ENCODE assay signal across 17 cellular contexts in the genomic region with DNA sequence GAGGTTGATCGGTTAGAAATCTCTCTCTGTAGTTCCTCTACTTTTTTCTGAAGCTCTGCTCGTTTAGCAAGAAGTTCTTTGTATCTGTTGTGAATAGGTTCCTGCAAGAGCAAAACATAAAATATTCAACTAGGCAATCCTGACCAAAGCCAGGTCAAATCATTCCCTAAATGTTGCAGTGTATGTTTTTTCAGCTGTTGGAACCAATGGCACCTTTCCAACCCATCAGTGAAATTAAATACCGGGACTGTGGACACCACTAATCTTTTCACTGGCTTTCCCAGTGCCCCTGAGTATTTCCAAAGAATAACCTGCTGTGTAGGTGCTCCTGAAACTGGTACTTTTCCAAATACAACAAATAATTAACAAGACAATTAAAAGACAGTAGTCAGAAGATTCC. TPM values are rescaled to one million over a fixed set of nuclear protein-coding genes. Genes with fewer than 3 reads are reported as not detected.
DNase-seq lines count a peak whose midpoint lies in the region; ATAC-seq and TF ChIP-seq lines count a peak whose summit lies in the region.
"Had no signal": no experiment of that assay in that cellular context is flagged by ENCODE, and none has a peak within 500 bp of the region (broad histone marks: within the 10 kb centered on the region; RNA-seq: fewer than 3 reads in every experiment).

No MANE protein-coding gene starts in this region.

- no peak overlapping the region for H2AK5ac ChIP-seq in IMR-90 (ENCODE audit: low read depth, low read length)

- BruUV-seq in IMR-90 (replicated peaks; lab: Mats Ljungman, UMichigan), result no TSS peak

- no peak overlapping the region for H3K4me3 ChIP-seq in AG10803 (ENCODE audit: low read length)
- H3K4me3 ChIP-seq in IMR-90 (ENCODE audit: insufficient read depth, low read depth, low read length), result no peak overlapping the region
- no peak overlapping the region for H3K4me3 ChIP-seq in astrocyte of the cerebellum (ENCODE audit: low read depth, low read length)
- H3K4me3 ChIP-seq: MG63 had no signal

- peak overlapping the region; percentile 30; the same call in 1 of the 2 replicates for H4K5ac ChIP-seq in IMR-90 (ENCODE audit: low read depth, low read length)

- H3K23ac ChIP-seq in IMR-90 (ENCODE audit: low read depth, low read length), result no peak overlapping the region

- TF ChIP-seq RAD21 in IMR-90 (IDR thresholded peaks at IDR 0.05; ENCODE audit: low read length), result no peak

- H2AFZ ChIP-seq in IMR-90 (replicated peaks; ENCODE audit: low read length, poor library complexity), result no peak overlapping the region

- CTCF ChIA-PET in IMR-90 (lab: Yijun Ruan, JAX), result interaction anchor here (0.5 to 2.1 kb wide), 15 partner anchors 9 to 594 kb away, joined by 3 to 16 read pairs (median 4); a partner anchor contains a TSS

- no peak overlapping the region for H3K27ac Mint-ChIP-seq in stimulated activated effector memory CD8-positive, alpha-beta T cell treated with anti-CD3 and anti-CD28 coated beads, Interleukin-12 subunit alpha, Interleukin-12 subunit beta, amount 100 ng/mL, for 72 hours
- H3K27ac Mint-ChIP-seq: activated CD8-positive, alpha-beta T cell treated with anti-CD3 and anti-CD28 coated beads, Interleukin-2, amount 10 ng/mL, durations not matched to agents 7 days and 5 days; B cell; T-helper 1 cell treated with Interleukin-12 subunit alpha and Interleukin-12 subunit beta and Interleukin-4 antibody, amounts not matched to agents 30 μg/mL and 1 μg/mL, for 36 hours had no signal

- intact Hi-C loops in IMR-90 (cut with micrococcal nuclease), result loop anchor here (5.0 kb wide), 2 partner anchors 157 to 217 kb away; no protein-coding TSS in a partner anchor

- peaks cover 6% of the 10 kb centered on the region for H3K36me3 ChIP-seq in IMR-90 (ENCODE audit: control insufficient read depth, insufficient read depth, low read length)

- TF ChIP-seq CTCF in AG10803 (conservative IDR thresholded peaks at IDR 0.05; ENCODE audit: low read length) (no peak), IMR-90 (conservative IDR thresholded peaks at IDR 0.05; ENCODE audit: low read depth, low read length) (no peak), astrocyte of the cerebellum (IDR thresholded peaks at IDR 0.05; ENCODE audit: low read depth, low read length, missing control alignments) (no peak), foreskin keratinocyte (conservative IDR thresholded peaks at IDR 0.05) (no peak)

- dilution Hi-C loops in IMR-90 (cut with HindIII; ENCODE audit: low sequenced_read_pairs, unreplicated experiment), result no loop called here

- peaks cover 2 to 11% of the 10 kb centered on the region in 2 experiments; a peak in 2 of 4 replicates for H3K79me1 ChIP-seq in IMR-90 (ENCODE audit: low read depth in 1 of 2, low read length in 2 of 2)

- H3K9me3 ChIP-seq in IMR-90 (ENCODE audit: control insufficient read depth, insufficient read depth, low read length), result no peaks in the 10 kb centered on the region
- H3K9me3 ChIP-seq: MG63 had no signal

- no peaks in the 10 kb centered on the region for H3K4me1 Mint-ChIP-seq in stimulated activated effector memory CD8-positive, alpha-beta T cell treated with anti-CD3 and anti-CD28 coated beads, Interleukin-12 subunit alpha, Interleukin-12 subunit beta, amount 100 ng/mL, for 72 hours
- H3K4me1 Mint-ChIP-seq: B cell; CD8-positive, alpha-beta memory T cell had no signal

- H3K27me3 ChIP-seq in IMR-90 (ENCODE audit: control insufficient read depth, insufficient read depth, low read length), result no peaks in the 10 kb centered on the region
- H3K27me3 ChIP-seq in foreskin keratinocyte, result no peaks in the 10 kb centered on the region
- H3K27me3 ChIP-seq: MG63 had no signal

- H2BK20ac ChIP-seq in IMR-90 (ENCODE audit: low read depth, low read length), result no peak overlapping the region

- H2BK15ac ChIP-seq in IMR-90 (ENCODE audit: low read depth, low read length), result no peak overlapping the region

- H3K56ac ChIP-seq in IMR-90 (ENCODE audit: extremely low read depth, insufficient read depth, low read length), result no peak overlapping the region

- H3K4me1 ChIP-seq in IMR-90 (ENCODE audit: control insufficient read depth, insufficient read depth, low read length) (peaks cover 13% of the 10 kb centered on the region), foreskin keratinocyte (peaks cover 10% of the 10 kb centered on the region)

- H3K4me3 Mint-ChIP-seq in stimulated activated effector memory CD8-positive, alpha-beta T cell treated with anti-CD3 and anti-CD28 coated beads, Interleukin-12 subunit alpha, Interleukin-12 subunit beta, amount 100 ng/mL, for 72 hours, result no peak overlapping the region
- H3K4me3 Mint-ChIP-seq: activated CD8-positive, alpha-beta T cell treated with anti-CD3 and anti-CD28 coated beads, Interleukin-2, amount 10 ng/mL, durations not matched to agents 7 days and 5 days; activated naive CD8-positive, alpha-beta T cell; B cell; CD8-positive, alpha-beta memory T cell; mesothelial cell of epicardium; naive thymus-derived CD8-positive, alpha-beta T cell; T-helper 1 cell treated with Interleukin-12 subunit alpha and Interleukin-12 subunit beta and Interleukin-4 antibody, amounts not matched to agents 30 μg/mL and 1 μg/mL, for 36 hours had no signal

- POLR2A ChIA-PET in IMR-90 (lab: Charles Lee; ENCODE audit: unreplicated experiment), result no interaction called here

- H2AK9ac ChIP-seq in IMR-90 (replicated peaks; ENCODE audit: low read depth, low read length, poor library complexity), result no peak overlapping the region

- H3K4me2 ChIP-seq in IMR-90 (ENCODE audit: low read depth, low read length), result peak overlapping the region; percentile 17; the same call in 1 of the 2 replicates

- H3K36me3 Mint-ChIP-seq in stimulated activated effector memory CD8-positive, alpha-beta T cell treated with anti-CD3 and anti-CD28 coated beads, Interleukin-12 subunit alpha, Interleukin-12 subunit beta, amount 100 ng/mL, for 72 hours, result peaks cover 99% of the 10 kb centered on the region

- TF ChIP-seq POLR2A in IMR-90 (IDR thresholded peaks at IDR 0.05; ENCODE audit: low read depth, low read length), result no peak

- in situ Hi-C loops in IMR-90 (cut with MboI; ENCODE audit: low sequenced_read_pairs), result no loop called here
- in situ Hi-C loops in astrocyte of the cerebellum (cut with HindIII; ENCODE audit: low sequenced_read_pairs), result loop anchor here (25.0 kb wide), 1 partner anchor 552 kb away; a partner anchor contains a TSS

- 0 out of 2 replicates have a peak overlapping the region, but pooled peaks have one; percentile 14 for H3K4ac ChIP-seq in IMR-90 (ENCODE audit: low read depth, low read length)

- no peak overlapping the region for H2BK5ac ChIP-seq in IMR-90 (ENCODE audit: low read depth, low read length, poor library complexity, severe bottlenecking)

- ATAC-seq in IMR-90 (ENCODE audit: low read depth) (no peak), foreskin keratinocyte (no peak)
- ATAC-seq in stimulated activated effector memory CD8-positive, alpha-beta T cell treated with anti-CD3 and anti-CD28 coated beads, Interleukin-12 subunit alpha, Interleukin-12 subunit beta, amount 100 ng/mL, for 72 hours, result no peak

- peak overlapping the region; percentile 49; the same call in 1 of the 2 replicates for H3K27ac ChIP-seq in IMR-90 (ENCODE audit: insufficient read depth, low read length)
- no peak overlapping the region for H3K27ac ChIP-seq in foreskin keratinocyte

- peak overlapping the region; percentile 75; the same call in 1 of the 2 replicates for H3K18ac ChIP-seq in IMR-90 (ENCODE audit: low read depth, low read length)

- 20% methylated on average over 1 of the region's 3 CpGs; no CpG with 5 or more reads in 1 of the 2 experiments for WGBS in IMR-90 (ENCODE audit: extremely low coverage in 2 of 2, insufficient read length in 1 of 2), 2 experiments

- H3K9me1 ChIP-seq in IMR-90 (ENCODE audit: insufficient read depth, low read length), result peaks cover 3% of the 10 kb centered on the region

- H3K9ac ChIP-seq in IMR-90 (ENCODE audit: low read depth, low read length), result 0 out of 2 replicates have a peak overlapping the region, but pooled peaks have one; percentile 18

- H4K8ac ChIP-seq in IMR-90 (ENCODE audit: low read depth in 2 of 2, low read length in 2 of 2), result peak overlapping the region in 1 of 2 experiments; percentile 10; a peak in 2 of 4 replicates

- H2BK120ac ChIP-seq in IMR-90 (ENCODE audit: low read depth, low read length), result peak overlapping the region; percentile 41; the same call in 1 of the 2 replicates

- DNase-seq in AG10803 (ENCODE audit: low read depth) (peak; percentile 17), IMR-90 (peak; percentile 46), astrocyte of the cerebellum (ENCODE audit: low read depth) (peak; percentile 28), fibroblast of peridontal ligament (ENCODE audit: extremely low read depth) (peak; percentile 63), NCI-H2107 (lab: John Stamatoyannopoulos, UW) (no peak), foreskin keratinocyte (no peak)
- DNase-seq in stimulated activated effector memory CD8-positive, alpha-beta T cell treated with anti-CD3 and anti-CD28 coated beads, Interleukin-12 subunit alpha, Interleukin-12 subunit beta, amount 100 ng/mL, for 72 hours (ENCODE audit: low spot score in 2 of 2), result no peak
- no peak for DNase-seq in NK-92 treated with Interleukin-12 subunit alpha and Interleukin-12 subunit beta, amount 100 ng/mL, for 24 hours (lab: John Stamatoyannopoulos, UW)
- DNase-seq: NCI-H1436 treated with DMSO at 0.1 percent for 48 hours had no signal

- H3K14ac ChIP-seq in IMR-90 (replicated peaks; ENCODE audit: low read depth, low read length), result no peak overlapping the region

- H4K20me1 ChIP-seq in IMR-90 (ENCODE audit: insufficient read depth, low read length), result peaks cover 3% of the 10 kb centered on the region; the same call in 1 of the 2 replicates

- no peaks in the 10 kb centered on the region for H3K9me3 Mint-ChIP-seq in stimulated activated effector memory CD8-positive, alpha-beta T cell treated with anti-CD3 and anti-CD28 coated beads, Interleukin-12 subunit alpha, Interleukin-12 subunit beta, amount 100 ng/mL, for 72 hours
- H3K9me3 Mint-ChIP-seq: CD8-positive, alpha-beta memory T cell; mesothelial cell of epicardium; naive thymus-derived CD8-positive, alpha-beta T cell; T-helper 1 cell treated with Interleukin-12 subunit alpha and Interleukin-12 subunit beta and Interleukin-4 antibody, amounts not matched to agents 30 μg/mL and 1 μg/mL, for 36 hours had no signal

- no peak overlapping the region for H4K91ac ChIP-seq in IMR-90 (ENCODE audit: insufficient read depth, low read depth, low read length)

TF ChIP-seq in IMR-90, 13 proteins besides CTCF, POLR2A, EP300 and RAD21 (continues in another document):
- TF ChIP-seq MAFK (IDR thresholded peaks at IDR 0.05; ENCODE audit: low read depth, low read length), result no peak

RNA-seq across cellular contexts. Expression of a gene that starts 45.1 kb away (rescaled TPM):
- total RNA-seq in IMR-90 (2012; rRNA removed), result 30.5 and 38.0 TPM in 2 replicates
- 12.4 and 14.5 TPM in 2 replicates for polyA plus RNA-seq in IMR-90 (2012; rRNA removed)
- 5.0 and 8.5 TPM in 2 replicates for polyA plus RNA-seq in IMR-90 (2012; cell fraction: cytosol; rRNA removed)
- polyA plus RNA-seq in IMR-90 (2012; cell fraction: nucleus; rRNA removed; ENCODE audit: low replicate concordance), result 11.7 and 29.8 TPM in 2 replicates
- 34.9 and 37.8 TPM in 2 replicates for total RNA-seq in foreskin keratinocyte
- polyA plus RNA-seq in foreskin keratinocyte, result 11.9 and 15.4 TPM in 2 replicates

RNA-seq across cellular contexts. Expression of a gene that starts 45.8 kb away (rescaled TPM):
- total RNA-seq in IMR-90 (2012; rRNA removed), result 14.3 and 15.8 TPM in 2 replicates
- 9.8 and 12.7 TPM in 2 replicates for polyA plus RNA-seq in IMR-90 (2012; rRNA removed)
- 1.8 TPM in 2 replicates for polyA plus RNA-seq in IMR-90 (2012; cell fraction: cytosol; rRNA removed)
- polyA plus RNA-seq in IMR-90 (2012; cell fraction: nucleus; rRNA removed; ENCODE audit: low replicate concordance), result 18.1 and 77.4 TPM in 2 replicates
- total RNA-seq in foreskin keratinocyte, result 10.0 and 11.1 TPM in 2 replicates
- polyA plus RNA-seq in foreskin keratinocyte, result 2.0 and 2.8 TPM in 2 replicates

Comparison
In these comparisons a context has a peak if more than half of its experiments do, and no peak if none do; other contexts are left out.
1. DNase-seq: peak in AG10803 (single experiment), IMR-90 (single experiment), astrocyte of the cerebellum (single experiment) and fibroblast of peridontal ligament (single experiment); none in stimulated activated effector memory CD8-positive, alpha-beta T cell treated with anti-CD3 and anti-CD28 coated beads, Interleukin-12 subunit alpha, Interleukin-12 subunit beta, amount 100 ng/mL, for 72 hours (0 of 2), NK-92 treated with Interleukin-12 subunit alpha and Interleukin-12 subunit beta, amount 100 ng/mL, for 24 hours (single experiment), NCI-H2107 (single experiment) and foreskin keratinocyte (0 of 2).